ENCODE assay signal across 14 cellular contexts in the genomic region with DNA sequence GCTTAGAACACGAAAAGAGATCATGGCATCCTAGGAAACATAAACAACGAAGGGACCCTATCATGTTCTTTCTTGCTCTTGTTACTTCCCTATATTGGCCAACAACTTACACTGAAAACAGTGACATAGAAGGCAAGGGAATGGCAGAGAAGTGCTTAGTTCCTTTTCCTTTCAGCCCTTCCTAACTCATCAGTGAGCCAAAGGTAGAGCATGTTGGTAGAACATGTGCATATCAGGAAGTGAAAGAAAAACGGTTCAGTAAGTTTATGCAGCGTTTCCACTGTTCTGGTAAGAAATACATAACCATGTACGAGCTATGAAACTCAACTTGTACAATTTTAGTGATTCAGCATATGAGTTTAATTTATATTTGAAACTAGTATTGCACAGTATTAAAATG. TPM values are rescaled to one million over a fixed set of nuclear protein-coding genes. Genes with fewer than 3 reads are reported as not detected.
DNase-seq lines count a peak whose midpoint lies in the region; ATAC-seq, FAIRE-seq and TF ChIP-seq lines count a peak whose summit lies in the region.
"Had no signal": no experiment of that assay in that cellular context is flagged by ENCODE, and none has a peak within 500 bp of the region (broad histone marks: within the 10 kb centered on the region; RNA-seq: fewer than 3 reads in every experiment).

No MANE protein-coding gene starts in this region.

- H3K9me3 ChIP-seq in OCI-LY3 (ENCODE audit: insufficient read depth, low read length), result no peaks in the 10 kb centered on the region

- H3K79me2 ChIP-seq in OCI-LY3 (ENCODE audit: low read length), result no peaks in the 10 kb centered on the region

- intact Hi-C loops in posterior cingulate gyrus (cut with DNase I), result no loop called here

- no peak for TF ChIP-seq POLR2A in GM12891 (IDR thresholded peaks at IDR 0.05; ENCODE audit: low read depth, low read length)

- DNase-seq in GM12891 (ENCODE audit: insufficient read length, low spot score), result no peak
- no peak for DNase-seq in cortex of kidney (lab: John Stamatoyannopoulos, UW)
- DNase-seq in posterior cingulate gyrus, result no peak
- no peak for DNase-seq in activated CD4-positive, alpha-beta T cell treated with anti-CD3 and anti-CD28 coated beads, Interleukin-2, amount 50 U/mL, for 1 hour
- no peak for DNase-seq in GM20000 (ENCODE audit: low spot score)
- DNase-seq: activated T-cell treated with anti-CD3 and anti-CD28 coated beads, Interleukin-2, amount 50 U/mL, for 24 hours; stimulated activated CD4-positive, alpha-beta T cell treated with anti-CD3 and anti-CD28 coated beads, Interleukin-15, amount 100 ng/mL, for 24 hours had no signal

- peak; percentile 79 for ATAC-seq in GM21423 (IDR thresholded peaks at IDR 0.05; ENCODE audit: unreplicated experiment)
- ATAC-seq in HG03135 (IDR thresholded peaks at IDR 0.05; ENCODE audit: unreplicated experiment), result peak; percentile 82

- H3K4me2 ChIP-seq in OCI-LY3 (ENCODE audit: low read length), result peak overlapping the region; percentile 36

- H2AFZ ChIP-seq in OCI-LY3 (ENCODE audit: low read depth, low read length), result no peak overlapping the region

- peak overlapping the region; percentile 32; the same call in 1 of the 2 replicates for H3K27ac ChIP-seq in OCI-LY3 (ENCODE audit: low read length)

- no peak overlapping the region for H3K9ac ChIP-seq in OCI-LY3 (ENCODE audit: low read length)

- FAIRE-seq in GM12891 (lab: Jason Lieb, UNC), result peak; percentile 70
- FAIRE-seq: G401.6, H54 had no signal

- H4K20me1 ChIP-seq in OCI-LY3 (ENCODE audit: insufficient read depth, low read length), result no peaks in the 10 kb centered on the region

- H3K4me3 ChIP-seq in OCI-LY3 (ENCODE audit: low read length), result no peak overlapping the region

- peaks cover 12% of the 10 kb centered on the region for H3K4me1 ChIP-seq in OCI-LY3 (ENCODE audit: low read length)

- TF ChIP-seq CTCF in OCI-LY3 (IDR thresholded peaks at IDR 0.05; ENCODE audit: low read depth, low read length), result no peak
- no peak for TF ChIP-seq CTCF in GM20000 (IDR thresholded peaks at IDR 0.05; ENCODE audit: extremely low read depth, missing control alignments)

- H3K27me3 ChIP-seq in OCI-LY3 (ENCODE audit: low read depth, low read length), result no peaks in the 10 kb centered on the region

- no peaks in the 10 kb centered on the region for H3K36me3 ChIP-seq in OCI-LY3 (replicated peaks; ENCODE audit: low read depth, low read length)

TF ChIP-seq in GM12891, 5 proteins besides CTCF, POLR2A, EP300 and RAD21:
- TF ChIP-seq POU2F2 (IDR thresholded peaks at IDR 0.05; ENCODE audit: low read depth, low read length) (no peak), POLR2AphosphoS5 (IDR thresholded peaks at IDR 0.05; ENCODE audit: low read depth, low read length) (no peak), TAF1 (IDR thresholded peaks at IDR 0.05; ENCODE audit: low read depth, low read length) (no peak), SPI1 (IDR thresholded peaks at IDR 0.05; ENCODE audit: low read depth, low read length) (peak; percentile 77), PAX5 (IDR thresholded peaks at IDR 0.05; ENCODE audit: insufficient read depth, low read length, severe bottlenecking) (no peak)

RNA-seq across cellular contexts. Expression of a gene that starts 21.7 kb away (rescaled TPM):
- not detected for polyA plus RNA-seq in GM12891 (2012; ENCODE audit: low read depth, missing spikeins)
- polyA plus RNA-seq: esophagus, neural cell had no signal
